Comparison of ENCODE assay signal across 17 cellular contexts in genomic region chr6:111825439-111825838, GRCh38. TPM values are rescaled to one million over a fixed set of nuclear protein-coding genes. Genes with fewer than 3 reads are reported as not detected.
DNase-seq lines count a peak whose midpoint lies in the region; ATAC-seq and TF ChIP-seq lines count a peak whose summit lies in the region.
"Had no signal": no experiment of that assay in that cellular context is flagged by ENCODE, and none has a peak within 500 bp of the region (broad histone marks: within the 10 kb centered on the region; RNA-seq: fewer than 3 reads in every experiment).

No MANE protein-coding gene starts in this region.

- POLR2A ChIA-PET in RWPE1 (lab: Yijun Ruan, JAX; ENCODE audit: low non-redundant PET), result no interaction called here

- DNase-seq in activated CD8-positive, alpha-beta memory T cell treated with anti-CD3 and anti-CD28 coated beads, Interleukin-2, amount 10 ng/mL, durations not matched to agents 7 days and 5 days, result no peak
- DNase-seq in activated CD8-positive, alpha-beta memory T cell treated with anti-CD3 and anti-CD28 coated beads, Interleukin-2, amount 50 U/mL, for 48 hours, result no peak
- DNase-seq in T-helper 17 cell (no peak), chondrocyte (ENCODE audit: low spot score) (no peak), NCI-H82 treated with DMSO at 0.1 percent for 48 hours (lab: John Stamatoyannopoulos, UW; ENCODE audit: unreplicated experiment) (no peak), RWPE1 (ENCODE audit: low spot score) (no peak), NCI-H1048 (lab: John Stamatoyannopoulos, UW) (no peak)
- no peak for DNase-seq in stimulated activated naive CD8-positive, alpha-beta T cell treated with anti-CD3 and anti-CD28 coated beads, Interleukin-15, amount 100 ng/mL, for 72 hours
- DNase-seq: activated CD4-positive, alpha-beta T cell treated with anti-CD3 and anti-CD28 coated beads, Interleukin-2, amount 50 U/mL, for 48 hours; activated effector memory CD4-positive, alpha-beta T cell treated with Interleukin-2 at 50 U/mL for 16 hours; DMS79; GM23248; NCI-H2227 treated with DMSO at 0.1 percent for 48 hours; NK-92 treated with Interleukin-12 subunit alpha and Interleukin-12 subunit beta, amount 100 ng/mL, for 24 hours; SK-N-SH; stimulated activated CD4-positive, alpha-beta T cell treated with anti-CD3 and anti-CD28 coated beads, Interleukin-4, amount 100 ng/mL, for 24 hours; testis had no signal

- no peaks in the 10 kb centered on the region for H3K9me3 Mint-ChIP-seq in activated CD8-positive, alpha-beta memory T cell treated with anti-CD3 and anti-CD28 coated beads, Interleukin-2, amount 10 ng/mL, durations not matched to agents 7 days and 5 days (ENCODE audit: low read depth)
- H3K9me3 Mint-ChIP-seq in chondrocyte (ENCODE audit: low read depth), result no peaks in the 10 kb centered on the region
- no peaks in the 10 kb centered on the region for H3K9me3 Mint-ChIP-seq in stimulated activated naive CD8-positive, alpha-beta T cell treated with anti-CD3 and anti-CD28 coated beads, Interleukin-15, amount 100 ng/mL, for 72 hours

- H3K36me3 Mint-ChIP-seq in activated CD8-positive, alpha-beta memory T cell treated with anti-CD3 and anti-CD28 coated beads, Interleukin-2, amount 10 ng/mL, durations not matched to agents 7 days and 5 days, result peaks cover 26% of the 10 kb centered on the region
- H3K36me3 Mint-ChIP-seq in T-helper 17 cell (ENCODE audit: low read depth) (peaks cover 8% of the 10 kb centered on the region), chondrocyte (ENCODE audit: low read depth) (no peaks in the 10 kb centered on the region)

- H3K9me3 ChIP-seq in T-helper 17 cell (ENCODE audit: control insufficient read depth, low read length, poor library complexity, severe bottlenecking), result no peaks in the 10 kb centered on the region
- H3K9me3 ChIP-seq: testis had no signal

- no peak for TF ChIP-seq CTCF in chondrocyte (IDR thresholded peaks at IDR 0.05)
- no peak for TF ChIP-seq CTCF in RWPE1 (conservative IDR thresholded peaks at IDR 0.05; ENCODE audit: low read depth)

- H3K27ac Mint-ChIP-seq in activated CD8-positive, alpha-beta memory T cell treated with anti-CD3 and anti-CD28 coated beads, Interleukin-2, amount 10 ng/mL, durations not matched to agents 7 days and 5 days, result peak overlapping the region; percentile 86
- H3K27ac Mint-ChIP-seq in T-helper 17 cell, result peak overlapping the region; percentile 97
- H3K27ac Mint-ChIP-seq in chondrocyte (ENCODE audit: unreplicated experiment), result peak overlapping the region; percentile 10
- peak overlapping the region; percentile 31 to 92 for H3K27ac Mint-ChIP-seq in stimulated activated naive CD8-positive, alpha-beta T cell treated with anti-CD3 and anti-CD28 coated beads, Interleukin-15, amount 100 ng/mL, for 72 hours

- peaks cover 78% of the 10 kb centered on the region for H3K4me1 Mint-ChIP-seq in activated CD8-positive, alpha-beta memory T cell treated with anti-CD3 and anti-CD28 coated beads, Interleukin-2, amount 10 ng/mL, durations not matched to agents 7 days and 5 days
- H3K4me1 Mint-ChIP-seq in T-helper 17 cell (peaks cover 64% of the 10 kb centered on the region), chondrocyte (ENCODE audit: low read depth) (peaks cover 49% of the 10 kb centered on the region)
- peaks cover 86% of the 10 kb centered on the region for H3K4me1 Mint-ChIP-seq in stimulated activated naive CD8-positive, alpha-beta T cell treated with anti-CD3 and anti-CD28 coated beads, Interleukin-15, amount 100 ng/mL, for 72 hours

- ATAC-seq in activated CD8-positive, alpha-beta memory T cell treated with anti-CD3 and anti-CD28 coated beads, Interleukin-2, amount 10 ng/mL, durations not matched to agents 7 days and 5 days, result no peak
- no peak for ATAC-seq in T-helper 17 cell
- peak; percentile 52 for ATAC-seq in stimulated activated naive CD8-positive, alpha-beta T cell treated with anti-CD3 and anti-CD28 coated beads, Interleukin-15, amount 100 ng/mL, for 72 hours

- no peak overlapping the region for H3K27ac ChIP-seq in RWPE1
- H3K27ac ChIP-seq: GM23248, testis had no signal

- no peaks in the 10 kb centered on the region for H3K27me3 Mint-ChIP-seq in activated CD8-positive, alpha-beta memory T cell treated with anti-CD3 and anti-CD28 coated beads, Interleukin-2, amount 10 ng/mL, durations not matched to agents 7 days and 5 days
- H3K27me3 Mint-ChIP-seq in T-helper 17 cell (no peaks in the 10 kb centered on the region), chondrocyte (ENCODE audit: low read depth) (no peaks in the 10 kb centered on the region)
- H3K27me3 Mint-ChIP-seq in stimulated activated naive CD8-positive, alpha-beta T cell treated with anti-CD3 and anti-CD28 coated beads, Interleukin-15, amount 100 ng/mL, for 72 hours, result no peaks in the 10 kb centered on the region

- no peak overlapping the region for H3K4me3 Mint-ChIP-seq in activated CD8-positive, alpha-beta memory T cell treated with anti-CD3 and anti-CD28 coated beads, Interleukin-2, amount 10 ng/mL, durations not matched to agents 7 days and 5 days
- H3K4me3 Mint-ChIP-seq in T-helper 17 cell, result peak overlapping the region; percentile 85
- H3K4me3 Mint-ChIP-seq in chondrocyte (ENCODE audit: unreplicated experiment), result no peak overlapping the region
- peak overlapping the region; percentile 48 to 70 for H3K4me3 Mint-ChIP-seq in stimulated activated naive CD8-positive, alpha-beta T cell treated with anti-CD3 and anti-CD28 coated beads, Interleukin-15, amount 100 ng/mL, for 72 hours

- CTCF ChIA-PET in activated CD8-positive, alpha-beta memory T cell treated with anti-CD3 and anti-CD28 coated beads, Interleukin-2, amount 10 ng/mL, durations not matched to agents 7 days and 5 days (lab: Charles Lee), result interaction anchor here (0.7 to 5.6 kb wide), 9 partner anchors 8 to 116 kb away, joined by 3 to 32 read pairs (median 7); no protein-coding TSS in a partner anchor
- CTCF ChIA-PET in RWPE1 (lab: Yijun Ruan, JAX), result no interaction called here

RNA-seq across cellular contexts. Expression of gene FYN, which starts 47.8 kb away (rescaled TPM):
- total RNA-seq in activated CD8-positive, alpha-beta memory T cell treated with anti-CD3 and anti-CD28 coated beads, Interleukin-2, amount 10 ng/mL, durations not matched to agents 7 days and 5 days, result 100 to 1,000 TPM; 266 to 323 TPM
- total RNA-seq in T-helper 17 cell (100 to 1,000 TPM; 455 to 472 TPM), chondrocyte (79.1 to 111 TPM (median 109 TPM) in 3 replicates)

Comparison
In these comparisons a context has a peak if more than half of its experiments do, and no peak if none do; other contexts are left out.
1. H3K27ac Mint-ChIP-seq: peak in every context shown above with its lines; median percentile 97 in T-helper 17 cell; 86 in activated CD8-positive, alpha-beta memory T cell treated with anti-CD3 and anti-CD28 coated beads, Interleukin-2, amount 10 ng/mL, durations not matched to agents 7 days and 5 days; 62 in stimulated activated naive CD8-positive, alpha-beta T cell treated with anti-CD3 and anti-CD28 coated beads, Interleukin-15, amount 100 ng/mL, for 72 hours; 10 in chondrocyte.
2. H3K4me3 Mint-ChIP-seq: peak in T-helper 17 cell (single experiment) and stimulated activated naive CD8-positive, alpha-beta T cell treated with anti-CD3 and anti-CD28 coated beads, Interleukin-15, amount 100 ng/mL, for 72 hours (2 of 2); none in activated CD8-positive, alpha-beta memory T cell treated with anti-CD3 and anti-CD28 coated beads, Interleukin-2, amount 10 ng/mL, durations not matched to agents 7 days and 5 days (single experiment) and chondrocyte (single experiment).